8 cellular contexts compared by ENCODE assay signal in genomic region chr15:74635228-74635627, GRCh38. TPM values are rescaled to one million over a fixed set of nuclear protein-coding genes. Genes with fewer than 3 reads are reported as not detected.
DNase-seq lines count a peak whose midpoint lies in the region; ATAC-seq and TF ChIP-seq lines count a peak whose summit lies in the region.

No MANE protein-coding gene starts in this region.

- intact Hi-C loops in CD4-positive, alpha-beta memory T cell (cut with micrococcal nuclease), result loop anchor here (1.0 kb wide), 4 partner anchors 134 to 315 kb away; no protein-coding TSS in a partner anchor
- intact Hi-C loops in natural killer cell (cut with micrococcal nuclease), result loop anchor here (1.0 to 10.0 kb wide), 5 partner anchors 134 to 570 kb away; partner anchors contain the start of gene C15orf39

- CTCF ChIA-PET in CD4-positive, alpha-beta memory T cell (lab: Charles Lee; ENCODE audit: partially characterized antibody), result interaction anchor here (0.7 to 19.9 kb wide), 32 partner anchors 10 to 326 kb away, joined by 3 to 389 read pairs (median 5); partner anchors contain the start of genes CLK3, CYP1A2, FAM219B and RPP25

- peaks cover 16 to 84% of the 10 kb centered on the region in 2 donors for H3K36me3 Mint-ChIP-seq in CD4-positive, alpha-beta memory T cell
- H3K36me3 Mint-ChIP-seq in natural killer cell, result no peaks in the 10 kb centered on the region
- peaks cover 32 to 64% of the 10 kb centered on the region in 2 donors for H3K36me3 Mint-ChIP-seq in stimulated activated naive B cell treated with anti-CD40 and anti-IgM and Interleukin-4, amounts not matched to agents 10 μg/mL and 1 μg/mL and 100 μg/mL, for 72 hours

- no peaks in the 10 kb centered on the region for H3K27me3 Mint-ChIP-seq in CD4-positive, alpha-beta memory T cell
- H3K27me3 Mint-ChIP-seq in natural killer cell (ENCODE audit: low read depth in 2 of 2), result no peaks in the 10 kb centered on the region
- H3K27me3 Mint-ChIP-seq in stimulated activated naive B cell treated with anti-CD40 and anti-IgM and Interleukin-4, amounts not matched to agents 10 μg/mL and 1 μg/mL and 100 μg/mL, for 72 hours, result no peaks in the 10 kb centered on the region

- peaks cover 0 to 1% (median 0%) of the 10 kb centered on the region in 8 donors for H3K9me3 Mint-ChIP-seq in CD4-positive, alpha-beta memory T cell
- no peaks in the 10 kb centered on the region for H3K9me3 Mint-ChIP-seq in natural killer cell
- H3K9me3 Mint-ChIP-seq in stimulated activated naive B cell treated with anti-CD40 and anti-IgM and Interleukin-4, amounts not matched to agents 10 μg/mL and 1 μg/mL and 100 μg/mL, for 72 hours, result no peaks in the 10 kb centered on the region

- peak; percentile 95 for TF ChIP-seq CTCF in natural killer cell (IDR thresholded peaks at IDR 0.05)

- H3K4me3 ChIP-seq in CD4-positive, alpha-beta memory T cell (ENCODE audit: low read length in 2 of 2), result no peak overlapping the region

- no peak overlapping the region for H3K4me3 Mint-ChIP-seq in CD4-positive, alpha-beta memory T cell
- no peak overlapping the region for H3K4me3 Mint-ChIP-seq in natural killer cell
- no peak overlapping the region for H3K4me3 Mint-ChIP-seq in stimulated activated naive B cell treated with anti-CD40 and anti-IgM and Interleukin-4, amounts not matched to agents 10 μg/mL and 1 μg/mL and 100 μg/mL, for 72 hours

- DNase-seq in CD4-positive, alpha-beta memory T cell, result peak; percentile 68 to 70 (median 68)
- DNase-seq in H4 (ENCODE audit: low spot score), result peak; percentile 64
- DNase-seq in NOMO-1 treated with dmso at 0.1 percent for 144 hours (lab: John Stamatoyannopoulos, UW; ENCODE audit: unreplicated experiment), result peak; percentile 39
- DNase-seq in activated CD8-positive, alpha-beta memory T cell treated with anti-CD3 and anti-CD28 coated beads, Interleukin-2, amount 50 U/mL, for 1 hour (ENCODE audit: extremely low read depth), result peak; percentile 27
- peak; percentile 75 for DNase-seq in epidermal melanocyte (ENCODE audit: insufficient read length, low spot score)
- peak; percentile 60 for DNase-seq in natural killer cell
- peak; percentile 56 for DNase-seq in stimulated activated naive B cell treated with anti-CD40 and anti-IgM and Interleukin-4, amounts not matched to agents 10 μg/mL and 1 μg/mL and 100 μg/mL, for 72 hours

- ATAC-seq in natural killer cell (peak; percentile 82 to 93 (median 83)), GM21717 (IDR thresholded peaks at IDR 0.05; ENCODE audit: unreplicated experiment) (no peak)
- peak; percentile 64 to 70 for ATAC-seq in stimulated activated naive B cell treated with anti-CD40 and anti-IgM and Interleukin-4, amounts not matched to agents 10 μg/mL and 1 μg/mL and 100 μg/mL, for 72 hours (replicated peaks)

- H3K27me3 ChIP-seq in CD4-positive, alpha-beta memory T cell (ENCODE audit: insufficient read depth, low read length), result no peaks in the 10 kb centered on the region

- H3K4me1 ChIP-seq in CD4-positive, alpha-beta memory T cell (ENCODE audit: insufficient read depth, low read length), result no peaks in the 10 kb centered on the region

- H3K9me3 ChIP-seq in CD4-positive, alpha-beta memory T cell (ENCODE audit: control insufficient read depth in 1 of 2, low read length in 2 of 2), result no peaks in the 10 kb centered on the region

- H3K36me3 ChIP-seq in CD4-positive, alpha-beta memory T cell (ENCODE audit: insufficient read depth, low read length), result peaks cover 40% of the 10 kb centered on the region

- peaks cover 1 to 6% (median 4%) of the 10 kb centered on the region in 4 donors for H3K4me1 Mint-ChIP-seq in CD4-positive, alpha-beta memory T cell
- peaks cover 6 to 10% of the 10 kb centered on the region in 2 donors for H3K4me1 Mint-ChIP-seq in natural killer cell
- peaks cover 22 to 26% of the 10 kb centered on the region in 2 donors for H3K4me1 Mint-ChIP-seq in stimulated activated naive B cell treated with anti-CD40 and anti-IgM and Interleukin-4, amounts not matched to agents 10 μg/mL and 1 μg/mL and 100 μg/mL, for 72 hours

- peak overlapping the region in 3 of 7 donors; percentile 5 to 79 (median 14) for H3K27ac Mint-ChIP-seq in CD4-positive, alpha-beta memory T cell
- H3K27ac Mint-ChIP-seq in natural killer cell, result peak overlapping the region in 1 of 2 donors; percentile 2
- H3K27ac Mint-ChIP-seq in stimulated activated naive B cell treated with anti-CD40 and anti-IgM and Interleukin-4, amounts not matched to agents 10 μg/mL and 1 μg/mL and 100 μg/mL, for 72 hours, result no peak overlapping the region

- POLR2A ChIA-PET in CD4-positive, alpha-beta memory T cell (lab: Charles Lee; ENCODE audit: partially characterized antibody), result interaction anchor here (0.6 to 2.4 kb wide), 5 partner anchors 133 to 318 kb away, joined by 3 to 10 read pairs (median 4); no protein-coding TSS in a partner anchor

- no peak overlapping the region for H3K27ac ChIP-seq in CD4-positive, alpha-beta memory T cell (ENCODE audit: low read depth, low read length)

RNA-seq across cellular contexts. Expression of gene CLK3, which starts 19.6 kb away (rescaled TPM):
- total RNA-seq in CD4-positive, alpha-beta memory T cell, result 100 to 1,000 TPM; 163 to 167 TPM
- 10 to 100 TPM; 59.1 to 94.1 TPM for polyA plus RNA-seq in CD4-positive, alpha-beta memory T cell
- total RNA-seq in H4 (2014; rRNA removed; shearing (Covaris generic)), result 46.1 and 54.9 TPM in 2 replicates
- total RNA-seq in natural killer cell, result 100 to 1,000 TPM; 288 to 298 (median 293) TPM
